33 cellular contexts compared by ENCODE assay signal in the genomic region with DNA sequence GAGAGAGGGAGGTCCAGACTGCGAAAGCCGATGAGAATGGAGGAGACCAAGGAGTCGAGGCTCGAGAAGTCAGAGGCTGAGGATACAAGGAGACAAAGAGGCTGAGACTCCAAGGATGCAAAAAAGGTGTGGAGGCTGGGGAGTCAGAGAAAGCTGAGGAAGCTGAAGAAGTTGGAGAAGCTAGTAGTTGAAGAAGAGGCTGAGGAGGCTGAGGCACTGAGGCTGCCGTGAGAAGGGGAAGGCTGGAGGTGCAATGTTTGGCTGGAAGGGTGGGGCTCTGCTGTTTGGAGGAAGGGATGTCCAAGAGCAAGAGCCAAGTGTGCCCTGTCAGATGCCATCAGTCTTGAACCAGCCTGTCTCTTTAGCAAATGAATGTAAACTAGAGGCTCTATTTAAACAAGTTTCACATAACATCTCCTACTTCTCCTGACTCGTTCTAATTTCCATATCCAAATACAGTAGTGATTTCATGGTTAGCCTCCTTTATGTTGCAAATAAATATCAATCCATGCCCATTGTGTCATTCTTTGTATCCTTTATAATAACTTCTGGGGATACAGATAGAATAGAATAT.
"Had no signal": no experiment of that assay in that cellular context is flagged by ENCODE, and none has a peak within 500 bp of the region (broad histone marks: within the 10 kb centered on the region; RNA-seq: fewer than 3 reads in every experiment).

No MANE protein-coding gene starts in this region.

- H2AFZ ChIP-seq: parathyroid adenoma had no signal

- H3K36me3 Mint-ChIP-seq: naive thymus-derived CD8-positive, alpha-beta T cell; natural killer cell treated with Interleukin-12 subunit alpha and Interleukin-12 subunit beta and Interleukin-15 and Interleukin-18, amount 100 ng/mL, for 72 hours; stimulated activated memory B cell treated with anti-CD40 and anti-IgM and Interleukin-4, amounts not matched to agents 10 μg/mL and 1 μg/mL and 100 μg/mL, for 72 hours; type B pancreatic cell had no signal

- H3K27ac ChIP-seq: neutrophil, ovary, parathyroid adenoma, psoas muscle, skin epidermis, spleen, suprapubic skin, testis, tibial artery, transverse colon, upper lobe of right lung, uterus had no signal

- H3K27me3 ChIP-seq: neutrophil, ovary, spleen, suprapubic skin, testis, tibial artery, transverse colon, upper lobe of right lung, uterus had no signal

- H3K79me2 ChIP-seq: parathyroid adenoma had no signal

- ATAC-seq: naive thymus-derived CD8-positive, alpha-beta T cell; natural killer cell treated with Interleukin-12 subunit alpha and Interleukin-12 subunit beta and Interleukin-15 and Interleukin-18, amount 100 ng/mL, for 72 hours; psoas muscle; right cardiac atrium; sciatic nerve; stimulated activated memory B cell treated with anti-CD40 and anti-IgM and Interleukin-4, amounts not matched to agents 10 μg/mL and 1 μg/mL and 100 μg/mL, for 72 hours; stimulated activated naive CD8-positive, alpha-beta T cell treated with anti-CD3 and anti-CD28 coated beads, Interleukin-15, amount 100 ng/mL, for 72 hours; stimulated activated naive CD8-positive, alpha-beta T cell treated with anti-CD3 and anti-CD28 coated beads, Interleukin-15, Interleukin-2, amounts not matched to agents 100 U/mL and 50 U/mL, for 24 hours; upper lobe of right lung had no signal

- H3K4me1 Mint-ChIP-seq: nephron progenitor cell; neural crest cell; stimulated activated memory B cell treated with anti-CD40 and anti-IgM and Interleukin-4, amounts not matched to agents 10 μg/mL and 1 μg/mL and 100 μg/mL, for 72 hours; stimulated activated naive CD8-positive, alpha-beta T cell treated with anti-CD3 and anti-CD28 coated beads, Interleukin-15, amount 100 ng/mL, for 72 hours had no signal

- H3K27me3 Mint-ChIP-seq: progenitor cell of endocrine pancreas; stimulated activated naive CD8-positive, alpha-beta T cell treated with anti-CD3 and anti-CD28 coated beads, Interleukin-15, amount 100 ng/mL, for 72 hours had no signal

- H3K9me3 ChIP-seq: neutrophil, ovary, psoas muscle, spleen, suprapubic skin, testis, tibial artery, transverse colon, upper lobe of right lung, uterus had no signal

- H3K4me2 ChIP-seq: smooth muscle cell had no signal

- H3K4me3 ChIP-seq: ovary, psoas muscle, skin epidermis, smooth muscle cell, spleen, suprapubic skin, testis, tibial artery, transverse colon, upper lobe of right lung, uterus had no signal

- H3K9me3 Mint-ChIP-seq: naive thymus-derived CD8-positive, alpha-beta T cell; natural killer cell treated with Interleukin-12 subunit alpha and Interleukin-12 subunit beta and Interleukin-15 and Interleukin-18, amount 100 ng/mL, for 72 hours; stimulated activated memory B cell treated with anti-CD40 and anti-IgM and Interleukin-4, amounts not matched to agents 10 μg/mL and 1 μg/mL and 100 μg/mL, for 72 hours; stimulated activated naive CD8-positive, alpha-beta T cell treated with anti-CD3 and anti-CD28 coated beads, Interleukin-15, amount 100 ng/mL, for 72 hours; type B pancreatic cell had no signal

- H3K4me1 ChIP-seq: parathyroid adenoma, psoas muscle, spleen, suprapubic skin, testis, tibial artery, upper lobe of right lung, uterus had no signal

- H3K4me3 Mint-ChIP-seq: naive thymus-derived CD8-positive, alpha-beta T cell; natural killer cell treated with Interleukin-12 subunit alpha and Interleukin-12 subunit beta and Interleukin-15 and Interleukin-18, amount 100 ng/mL, for 72 hours; nephron progenitor cell; neural crest cell; stimulated activated memory B cell treated with anti-CD40 and anti-IgM and Interleukin-4, amounts not matched to agents 10 μg/mL and 1 μg/mL and 100 μg/mL, for 72 hours; stimulated activated naive CD8-positive, alpha-beta T cell treated with anti-CD3 and anti-CD28 coated beads, Interleukin-15, amount 100 ng/mL, for 72 hours; type B pancreatic cell had no signal

- H3K9ac ChIP-seq: parathyroid adenoma had no signal

- H3K27ac Mint-ChIP-seq: natural killer cell treated with Interleukin-12 subunit alpha and Interleukin-12 subunit beta and Interleukin-15 and Interleukin-18, amount 100 ng/mL, for 72 hours; nephron progenitor cell; progenitor cell of endocrine pancreas; stimulated activated memory B cell treated with anti-CD40 and anti-IgM and Interleukin-4, amounts not matched to agents 10 μg/mL and 1 μg/mL and 100 μg/mL, for 72 hours; stimulated activated naive CD8-positive, alpha-beta T cell treated with anti-CD3 and anti-CD28 coated beads, Interleukin-15, amount 100 ng/mL, for 72 hours; type B pancreatic cell had no signal

- H3K36me3 ChIP-seq: neutrophil, ovary, spleen, suprapubic skin, tibial artery, transverse colon, upper lobe of right lung, uterus had no signal

- DNase-seq: naive thymus-derived CD8-positive, alpha-beta T cell; nephron progenitor cell; nucleus accumbens; posterior cingulate gyrus; psoas muscle; right cardiac atrium; spleen; stimulated activated CD4-positive, alpha-beta T cell treated with anti-CD3 and anti-CD28 coated beads, Interleukin-12 subunit alpha, Interleukin-12 subunit beta, amount 100 ng/mL, for 4 hours; stimulated activated CD4-positive, alpha-beta T cell treated with anti-CD3 and anti-CD28 coated beads, Interleukin-1b, Interleukin-23, amount 100 ng/mL, for 48 hours; stimulated activated CD4-positive, alpha-beta T cell treated with anti-CD3 and anti-CD28 coated beads, Interleukin-4, amount 100 ng/mL, for 1 hour; stimulated activated CD4-positive, alpha-beta T cell treated with anti-CD3 and anti-CD28 coated beads, Interleukin-4, amount 100 ng/mL, for 4 hours; stimulated activated CD8-positive, alpha-beta memory T cell treated with anti-CD3 and anti-CD28 coated beads, Interleukin-4, amount 100 ng/mL, for 48 hours; stimulated activated naive CD4-positive, alpha-beta T cell; stimulated activated naive CD8-positive, alpha-beta T cell treated with anti-CD3 and anti-CD28 coated beads, Interleukin-15, amount 100 ng/mL, for 72 hours; stimulated activated naive CD8-positive, alpha-beta T cell treated with anti-CD3 and anti-CD28 coated beads, Interleukin-15, Interleukin-2, amounts not matched to agents 100 U/mL and 50 U/mL, for 24 hours; substantia nigra; testis; tibial artery; transverse colon; uterus had no signal
